ENCODE assay signal across 12 cellular contexts in genomic region chr20:36833275-36834020, GRCh38. TPM values are rescaled to one million over a fixed set of nuclear protein-coding genes. Genes with fewer than 3 reads are reported as not detected.
DNase-seq lines count a peak whose midpoint lies in the region; ATAC-seq, FAIRE-seq and TF ChIP-seq lines count a peak whose summit lies in the region.
"Had no signal": no experiment of that assay in that cellular context is flagged by ENCODE, and none has a peak within 500 bp of the region (broad histone marks: within the 10 kb centered on the region; RNA-seq: fewer than 3 reads in every experiment).

No MANE protein-coding gene starts in this region.

- in situ Hi-C loops in HepG2 (cut with HindIII; ENCODE audit: extremely low pct_ligation_motif_present, low pct_unique_long_range_greater_than_20kb), result loop anchor here (5.0 kb wide), 1 partner anchor 54 kb away; no protein-coding TSS in a partner anchor

- TF ChIP-seq CTCF in HepG2 (CRISPR knock-in tag; IDR thresholded peaks at IDR 0.05), result no peak
- TF ChIP-seq CTCF in right lobe of liver (IDR thresholded peaks at IDR 0.05), result no peak
- TF ChIP-seq CTCF in esophagus squamous epithelium (IDR thresholded peaks at IDR 0.05), result no peak
- no peak for TF ChIP-seq CTCF in osteoblast (IDR thresholded peaks at IDR 0.05; ENCODE audit: extremely low read depth, low read depth, low read length)

- ATAC-seq in HepG2 (no peak), right lobe of liver (no peak), HG02678 (IDR thresholded peaks at IDR 0.05; ENCODE audit: unreplicated experiment) (no peak)

- H3K27ac ChIP-seq in HepG2 (ENCODE audit: extremely low read length, insufficient read depth, low read length) (no peak overlapping the region), right lobe of liver (peak overlapping the region in 1 of 3 donors; percentile 29), esophagus squamous epithelium (peak overlapping the region; percentile 67 to 93 (median 88)), osteoblast (ENCODE audit: low read depth, low read length) (peak overlapping the region; percentile 89)

- no peak for TF ChIP-seq EP300 in HepG2 (IDR thresholded peaks at IDR 0.05; ENCODE audit: low read depth in 2 of 2, low read length in 2 of 2)
- TF ChIP-seq EP300 in HepG2 (CRISPR knock-in tag; IDR thresholded peaks at IDR 0.05; ENCODE audit: borderline replicate concordance), result no peak

- no peak for TF ChIP-seq RAD21 in HepG2 (CRISPR knock-in tag; IDR thresholded peaks at IDR 0.05)

- H3K9me3 ChIP-seq in HepG2 (ENCODE audit: low read length) (no peaks in the 10 kb centered on the region), right lobe of liver (no peaks in the 10 kb centered on the region), esophagus squamous epithelium (no peaks in the 10 kb centered on the region), osteoblast (ENCODE audit: low read depth, low read length) (no peaks in the 10 kb centered on the region)

- H3K27me3 ChIP-seq in HepG2 (ENCODE audit: control insufficient read depth in 1 of 2, insufficient read depth in 2 of 2, low read length in 2 of 2), result no peaks in the 10 kb centered on the region
- no peaks in the 10 kb centered on the region for H3K27me3 ChIP-seq in right lobe of liver
- no peaks in the 10 kb centered on the region for H3K27me3 ChIP-seq in esophagus squamous epithelium
- H3K27me3 ChIP-seq in osteoblast (ENCODE audit: insufficient read depth, low read length), result no peaks in the 10 kb centered on the region

- peaks cover 7 to 11% of the 10 kb centered on the region in 2 experiments for H3K36me3 ChIP-seq in HepG2 (replicated peaks in 1 of 2; ENCODE audit: control insufficient read depth in 1 of 2, insufficient read depth in 2 of 2, low read length in 2 of 2)
- no peaks in the 10 kb centered on the region for H3K36me3 ChIP-seq in right lobe of liver
- H3K36me3 ChIP-seq in esophagus squamous epithelium, result peaks cover 3 to 32% (median 7%) of the 10 kb centered on the region in 3 donors
- H3K36me3 ChIP-seq in osteoblast (ENCODE audit: insufficient read depth, low read length), result peaks cover 15% of the 10 kb centered on the region

- H3K4me3 ChIP-seq in HepG2 (replicated peaks in 1 of 3; ENCODE audit: insufficient read depth in 1 of 3, low read depth in 2 of 3, low read length in 3 of 3) (no peak overlapping the region), right lobe of liver (no peak overlapping the region), esophagus squamous epithelium (no peak overlapping the region), osteoblast (ENCODE audit: insufficient read depth, low read length) (no peak overlapping the region)

- no TSS peak for BruUV-seq in HepG2 (replicated peaks; lab: Mats Ljungman, UMichigan)

- no peaks in the 10 kb centered on the region for H4K20me1 ChIP-seq in HepG2 (ENCODE audit: insufficient read depth, low read length)
- peaks cover 7% of the 10 kb centered on the region for H4K20me1 ChIP-seq in osteoblast (ENCODE audit: insufficient read depth, low read length)

- WGBS in HepG2 (ENCODE audit: low lambda C conversion rate), result 94% methylated on average over 19 of the region's 19 CpGs
- WGBS in right lobe of liver (ENCODE audit: insufficient coverage, low coverage, low lambda C conversion rate, missing lambda C conversion rate), result 74% methylated on average over 12 of the region's 19 CpGs
- WGBS in esophagus squamous epithelium, 2 donors, result 75 to 77% methylated on average over 12 to 13 of the region's 19 CpGs

- DNase-seq in HepG2 (ENCODE audit: low spot score) (no peak), right lobe of liver (no peak), esophagus squamous epithelium (lab: John Stamatoyannopoulos, UW) (no peak), osteoblast (ENCODE audit: insufficient read length, low spot score, missing footprints) (peak; percentile 62), T-helper 9 cell (no peak)
- DNase-seq in stimulated activated CD4-positive, alpha-beta T cell treated with anti-CD3 and anti-CD28 coated beads, Interleukin-12 subunit alpha, Interleukin-12 subunit beta, amount 100 ng/mL, for 4 hours, result no peak
- no peak for DNase-seq in stimulated activated CD4-positive, alpha-beta T cell treated with anti-CD3 and anti-CD28 coated beads, Interleukin-1b, Interleukin-23, amount 100 ng/mL, for 48 hours
- DNase-seq: immature natural killer cell, NCI-H1092 had no signal

- CTCF ChIA-PET in HepG2 (lab: Yijun Ruan, JAX; ENCODE audit: low intra/inter-chr PET ratio, low total read pairs), result no interaction called here

- POLR2A ChIA-PET in HepG2 (lab: Yijun Ruan, JAX), result no interaction called here

- intact Hi-C loops in HepG2 (cut with micrococcal nuclease; ENCODE audit: unreplicated experiment), result no loop called here
- intact Hi-C loops in right lobe of liver (cut with DNase I), result no loop called here
- intact Hi-C loops in esophagus squamous epithelium (cut with DNase I), result no loop called here

- H2AFZ ChIP-seq in HepG2 (ENCODE audit: low read length), result no peak overlapping the region
- no peak overlapping the region for H2AFZ ChIP-seq in osteoblast (ENCODE audit: low read length)

- H3K79me2 ChIP-seq in HepG2 (ENCODE audit: insufficient read depth, low read length) (no peaks in the 10 kb centered on the region), osteoblast (ENCODE audit: insufficient read depth, low read length) (peaks cover 44% of the 10 kb centered on the region)

- no peak overlapping the region for H3K9ac ChIP-seq in HepG2 (ENCODE audit: insufficient read depth, low read depth, low read length)

- TF ChIP-seq POLR2A in HepG2 (IDR thresholded peaks at IDR 0.05; ENCODE audit: insufficient read depth in 1 of 2, low read depth in 2 of 2, low read length in 2 of 2) (no peak), right lobe of liver (IDR thresholded peaks at IDR 0.05) (no peak), esophagus squamous epithelium (IDR thresholded peaks at IDR 0.05) (no peak)

- H3K4me1 ChIP-seq in HepG2 (ENCODE audit: insufficient read depth, low read length), result peaks cover 17% of the 10 kb centered on the region; the same call in 1 of the 2 replicates
- H3K4me1 ChIP-seq in right lobe of liver, result peaks cover 0 to 2% (median 0%) of the 10 kb centered on the region in 4 donors
- H3K4me1 ChIP-seq in esophagus squamous epithelium, result peaks cover 38 to 88% (median 60%) of the 10 kb centered on the region in 3 donors
- H3K4me1 ChIP-seq in osteoblast (ENCODE audit: insufficient read depth, low read length), result peaks cover 48% of the 10 kb centered on the region

- no peak overlapping the region for H3K4me2 ChIP-seq in HepG2 (ENCODE audit: low read depth, low read length)
- H3K4me2 ChIP-seq in osteoblast (ENCODE audit: insufficient read depth, low read length), result no peak overlapping the region

- FAIRE-seq in HepG2 (lab: Jason Lieb, UNC), result no peak
- FAIRE-seq: colon had no signal

RNA-seq across cellular contexts. Expression of gene TLDC2, which starts 42.5 kb away (rescaled TPM):
- total RNA-seq in HepG2 (2016; rRNA removed; fragmentation: Illumina TruSeq; extraction: Trizol) (1.2 and 1.6 TPM in 2 replicates), right lobe of liver (under 1 TPM in 1 of 6 experiments, not detected in 5; 0.43 TPM), esophagus squamous epithelium (1 to 10 TPM in 1 of 4 donors, under 1 TPM in 1, not detected in 2; 0.53 to 1.1 TPM), osteoblast (not detected in 2 replicates)
- total RNA-seq in HepG2 (2016; cell fraction: cytosol; rRNA removed; fragmentation: Illumina TruSeq; extraction: Trizol; ENCODE audit: low read depth), result 0.62 and 0.81 TPM in 2 replicates
- total RNA-seq in HepG2 (2016; cell fraction: insoluble cytoplasmic fraction; rRNA removed; fragmentation: Illumina TruSeq; extraction: Trizol), result 1.4 and 1.9 TPM in 2 replicates
- total RNA-seq in HepG2 (2016; cell fraction: membrane; rRNA removed; fragmentation: Illumina TruSeq; extraction: Trizol), result 0.99 and 1.00 TPM in 2 replicates
- 0.91 and 1.4 TPM in 2 replicates for total RNA-seq in HepG2 (2016; cell fraction: nucleus; rRNA removed; fragmentation: Illumina TruSeq; extraction: Trizol)
- 0.69 and 1.5 TPM in 2 replicates for polyA plus RNA-seq in HepG2 (2011; rRNA removed)
- 0.95 and 1.1 TPM in 2 replicates for polyA plus RNA-seq in HepG2 (2011; cell fraction: cytosol; rRNA removed)
- polyA plus RNA-seq in HepG2 (2011; cell fraction: nucleus; rRNA removed), result 0.54 and 1.2 TPM in 2 replicates
- 0.45 and 1.3 TPM in 2 replicates for polyA plus RNA-seq in HepG2 (2012)
- polyA plus RNA-seq in HepG2 (2016; cell fraction: cytosol; fragmentation: Illumina TruSeq; extraction: Trizol; ENCODE audit: low read depth), result 0.27 and 0.36 TPM in 2 replicates
- polyA plus RNA-seq in HepG2 (2016; cell fraction: insoluble cytoplasmic fraction; fragmentation: Illumina TruSeq; extraction: Trizol; ENCODE audit: low read depth), result 1.3 and 1.7 TPM in 2 replicates
- polyA plus RNA-seq in HepG2 (2016; cell fraction: membrane; fragmentation: Illumina TruSeq; extraction: Trizol; ENCODE audit: low read depth), result 0.85 and 0.96 TPM in 2 replicates
- 0.45 and 0.70 TPM in 2 replicates for polyA plus RNA-seq in HepG2 (2016; cell fraction: nucleus; fragmentation: Illumina TruSeq; extraction: Trizol; ENCODE audit: insufficient read depth, low read depth)
- 1.4 TPM in 1 of 2 replicates, not detected in the other for polyA minus RNA-seq in HepG2 (2011; rRNA and poly(A)+ RNA removed; ENCODE audit: low replicate concordance)
- polyA minus RNA-seq in HepG2 (2011; cell fraction: cytosol; rRNA and poly(A)+ RNA removed), result 1.2 TPM in 1 of 2 replicates, not detected in the other
- polyA minus RNA-seq in HepG2 (2011; cell fraction: nucleus; rRNA and poly(A)+ RNA removed), result 2.2 TPM in 2 replicates
- total RNA-seq: B cell had no signal

RNA-seq across cellular contexts. Expression of gene DSN1, which starts 59.9 kb away (rescaled TPM):
- total RNA-seq in HepG2 (2016; rRNA removed; fragmentation: Illumina TruSeq; extraction: Trizol), result 53.7 and 82.4 TPM in 2 replicates
- total RNA-seq in HepG2 (2016; cell fraction: cytosol; rRNA removed; fragmentation: Illumina TruSeq; extraction: Trizol; ENCODE audit: low read depth), result 10.7 and 11.7 TPM in 2 replicates
- 57.1 and 88.9 TPM in 2 replicates for total RNA-seq in HepG2 (2016; cell fraction: insoluble cytoplasmic fraction; rRNA removed; fragmentation: Illumina TruSeq; extraction: Trizol)
- 25.4 and 26.8 TPM in 2 replicates for total RNA-seq in HepG2 (2016; cell fraction: membrane; rRNA removed; fragmentation: Illumina TruSeq; extraction: Trizol)
- 26.9 and 33.4 TPM in 2 replicates for total RNA-seq in HepG2 (2016; cell fraction: nucleus; rRNA removed; fragmentation: Illumina TruSeq; extraction: Trizol)
- polyA plus RNA-seq in HepG2 (2011; rRNA removed), result 10.5 and 18.7 TPM in 2 replicates
- 9.6 and 10.1 TPM in 2 replicates for polyA plus RNA-seq in HepG2 (2011; cell fraction: cytosol; rRNA removed)
- polyA plus RNA-seq in HepG2 (2011; cell fraction: nucleus; rRNA removed), result 8.8 and 10.9 TPM in 2 replicates
- 8.0 and 18.3 TPM in 2 replicates for polyA plus RNA-seq in HepG2 (2012)
- polyA plus RNA-seq in HepG2 (2016; cell fraction: cytosol; fragmentation: Illumina TruSeq; extraction: Trizol; ENCODE audit: low read depth), result 4.4 and 5.3 TPM in 2 replicates
- 61.2 and 64.9 TPM in 2 replicates for polyA plus RNA-seq in HepG2 (2016; cell fraction: insoluble cytoplasmic fraction; fragmentation: Illumina TruSeq; extraction: Trizol; ENCODE audit: low read depth)
- polyA plus RNA-seq in HepG2 (2016; cell fraction: membrane; fragmentation: Illumina TruSeq; extraction: Trizol; ENCODE audit: low read depth), result 9.5 and 10.6 TPM in 2 replicates
- polyA plus RNA-seq in HepG2 (2016; cell fraction: nucleus; fragmentation: Illumina TruSeq; extraction: Trizol; ENCODE audit: insufficient read depth, low read depth), result 65.4 and 71.7 TPM in 2 replicates
- 6.5 and 15.7 TPM in 2 replicates for polyA minus RNA-seq in HepG2 (2011; rRNA and poly(A)+ RNA removed; ENCODE audit: low replicate concordance)
- 6.1 and 9.5 TPM in 2 replicates for polyA minus RNA-seq in HepG2 (2011; cell fraction: cytosol; rRNA and poly(A)+ RNA removed)
- polyA minus RNA-seq in HepG2 (2011; cell fraction: nucleus; rRNA and poly(A)+ RNA removed), result 10.8 and 15.7 TPM in 2 replicates
- 1 to 10 TPM; 2.7 to 9.8 (median 4.7) TPM for total RNA-seq in right lobe of liver
- total RNA-seq in esophagus squamous epithelium, result 10 to 100 TPM in 2 of 4 donors, 1 to 10 TPM in 2; 6.9 to 13.0 (median 9.7) TPM
- total RNA-seq in osteoblast, result 8.0 and 9.7 TPM in 2 replicates
